8 cellular contexts compared by ENCODE assay signal in genomic region chr4:139266583-139267257, GRCh38. TPM values are rescaled to one million over a fixed set of nuclear protein-coding genes. Genes with fewer than 3 reads are reported as not detected.
A peak's percentile ranks its signal among the peaks of the same experiment; 100 is the strongest.
DNase-seq lines count a peak whose midpoint lies in the region; ATAC-seq, FAIRE-seq and TF ChIP-seq lines count a peak whose summit lies in the region.

No MANE protein-coding gene starts in this region.

- no peak for TF ChIP-seq EP300 in H1 (IDR thresholded peaks at IDR 0.05; ENCODE audit: borderline replicate concordance in 1 of 2, low read depth in 2 of 2, low read length in 2 of 2)

- no peaks in the 10 kb centered on the region for H3K23me2 ChIP-seq in H1 (ENCODE audit: low read depth, low read length)

- CTCF ChIA-PET in H1 (lab: Charles Lee; ENCODE audit: partially characterized antibody) = interaction anchor here (0.7 to 2.3 kb wide), 5 partner anchors 10 to 155 kb away, joined by 3 to 10 read pairs (median 3); partner anchors contain the start of gene MGARP

- H2BK120ac ChIP-seq in H1 (replicated peaks; ENCODE audit: low read depth, low read length) = no peak overlapping the region

- TF ChIP-seq CTCF in H1 (IDR thresholded peaks at IDR 0.05; ENCODE audit: control extremely low read depth in 1 of 3, insufficient read depth in 1 of 3, low read depth in 1 of 3, low read length in 3 of 3) = no peak

- H2BK5ac ChIP-seq in H1 (ENCODE audit: low read depth, low read length) = no peak overlapping the region

- H4K8ac ChIP-seq in H1 (ENCODE audit: extremely low read depth, insufficient read depth, low read length) = no peak overlapping the region

- no peak for TF ChIP-seq RAD21 in H1 (IDR thresholded peaks at IDR 0.05 in 1 of 2, conservative IDR thresholded peaks at IDR 0.05 in 1 of 2; ENCODE audit: low read depth in 2 of 2, low read length in 2 of 2)

- no peak overlapping the region for H3K27ac ChIP-seq in H1 (ENCODE audit: low read depth, low read length)

- no peak overlapping the region for H3K14ac ChIP-seq in H1 (ENCODE audit: insufficient read length)

- DNase-seq in NCI-H526 treated with DMSO at 0.1 percent for 48 hours (lab: John Stamatoyannopoulos, UW) (peak; percentile 37), H1 (ENCODE audit: low read depth in 1 of 2, low spot score in 2 of 2) (no peak), mucosa of gallbladder (ENCODE audit: low spot score) (peak; percentile 71), NCI-H345 treated with DMSO at 0.1 percent for 48 hours (lab: John Stamatoyannopoulos, UW; ENCODE audit: unreplicated experiment) (no peak)
- peak; percentile 86 for DNase-seq in activated CD8-positive, alpha-beta memory T cell treated with anti-CD3 and anti-CD28 coated beads for 24 hours
- DNase-seq in stimulated activated CD8-positive, alpha-beta memory T cell treated with anti-CD3 and anti-CD28 coated beads, Interleukin-7, amount 100 ng/mL, for 24 hours (ENCODE audit: low read depth) = peak; percentile 59

- no peak overlapping the region for H2BK20ac ChIP-seq in H1 (ENCODE audit: low read length)

- H3K18ac ChIP-seq in H1 (ENCODE audit: extremely low read depth, low read length) = no peak overlapping the region

- H2AFZ ChIP-seq in H1 (ENCODE audit: low read length) = 0 out of 2 replicates have a peak overlapping the region, but pooled peaks have one; percentile 67

- H3K9me3 ChIP-seq in H1 (ENCODE audit: insufficient read depth in 2 of 2, low read depth in 1 of 2, low read length in 1 of 2) = no peaks in the 10 kb centered on the region

- ATAC-seq in GM18511 (IDR thresholded peaks at IDR 0.05; ENCODE audit: unreplicated experiment) (peak; percentile 97), HG02870 (IDR thresholded peaks at IDR 0.05; ENCODE audit: unreplicated experiment) (peak; percentile 93)

- no peaks in the 10 kb centered on the region for H3K27me3 ChIP-seq in H1 (replicated peaks in 1 of 4; ENCODE audit: control insufficient read depth in 3 of 4, extremely low read depth in 1 of 4, insufficient read depth in 3 of 4, low read length in 3 of 4)

- peaks cover 0 to 8% (median 2%) of the 10 kb centered on the region in 4 experiments; a peak in 4 of 7 replicates for H3K4me1 ChIP-seq in H1 (replicated peaks in 1 of 4; ENCODE audit: control insufficient read depth in 3 of 4, insufficient read depth in 4 of 4, low read length in 3 of 4)

- no peak overlapping the region for H3K9ac ChIP-seq in H1 (replicated peaks in 1 of 4; ENCODE audit: extremely low read depth in 1 of 4, low read depth in 3 of 4, low read length in 3 of 4)

- no peak for FAIRE-seq in H1 (lab: Jason Lieb, UNC)

- H4K91ac ChIP-seq in H1 (replicated peaks; ENCODE audit: insufficient read length, low read length) = no peak overlapping the region

- H3K56ac ChIP-seq in H1 (replicated peaks; ENCODE audit: insufficient read length, low read depth, low read length) = no peak overlapping the region

- H3K4me3 ChIP-seq in H1 (ENCODE audit: extremely low read depth in 1 of 4, insufficient read depth in 2 of 4, low read depth in 3 of 4, low read length in 4 of 4) = no peak overlapping the region

- H3K36me3 ChIP-seq in H1 (ENCODE audit: control insufficient read depth in 2 of 4, insufficient read depth in 4 of 4, low read length in 3 of 4) = no peaks in the 10 kb centered on the region

- H4K5ac ChIP-seq in H1 (ENCODE audit: insufficient read length, low read depth, low read length) = no peak overlapping the region

- peak overlapping the region in 1 of 2 experiments; percentile 21; a peak in 1 of 4 replicates for H3K4me2 ChIP-seq in H1 (ENCODE audit: insufficient read depth in 1 of 2, low read depth in 2 of 2, low read length in 2 of 2)

- H3K79me1 ChIP-seq in H1 (ENCODE audit: low read depth, low read length) = no peaks in the 10 kb centered on the region

- H2BK15ac ChIP-seq in H1 (ENCODE audit: low read length) = no peak overlapping the region; the same call in 1 of the 2 replicates

- no peaks in the 10 kb centered on the region for H3K79me2 ChIP-seq in H1 (ENCODE audit: control insufficient read depth in 1 of 2, insufficient read depth in 2 of 2, low read length in 2 of 2)

- POLR2A ChIA-PET in H1 (lab: Charles Lee; ENCODE audit: partially characterized antibody) = no interaction called here

- no peaks in the 10 kb centered on the region for H4K20me1 ChIP-seq in H1 (replicated peaks in 1 of 2; ENCODE audit: control insufficient read depth in 1 of 2, insufficient read depth in 2 of 2, low read length in 2 of 2)

- H2AK5ac ChIP-seq in H1 (ENCODE audit: low read depth, low read length) = no peak overlapping the region

- no peak overlapping the region for H3K4ac ChIP-seq in H1 (replicated peaks; ENCODE audit: insufficient read length, low read depth, low read length)

- no peak overlapping the region for H3K23ac ChIP-seq in H1 (ENCODE audit: insufficient read length)

- no peak overlapping the region for H2BK12ac ChIP-seq in H1 (ENCODE audit: low read depth, low read length)

- no peak for TF ChIP-seq POLR2A in H1 (IDR thresholded peaks at IDR 0.05; ENCODE audit: control extremely low read depth in 1 of 2, low read depth in 2 of 2, low read length in 2 of 2)

- WGBS in H1 (ENCODE audit: extremely low coverage in 1 of 2, insufficient coverage in 1 of 2, insufficient read length in 1 of 2, insufficient replicate concordance in 2 of 2, low coverage in 1 of 2, low lambda C conversion rate in 2 of 2, missing lambda C conversion rate in 1 of 2), 2 experiments = 78% methylated on average over 14 of the region's 14 CpGs; no CpG with 5 or more reads in 1 of the 2 experiments

TF ChIP-seq in H1, 55 proteins besides CTCF, POLR2A, EP300 and RAD21:
- TF ChIP-seq USF2 (IDR thresholded peaks at IDR 0.05; ENCODE audit: low read length) (peak; percentile 18; the same call in 1 of the 2 replicates), EGR1 (IDR thresholded peaks at IDR 0.05; ENCODE audit: borderline replicate concordance, low read depth, low read length) (no peak), POLR2AphosphoS5 (IDR thresholded peaks at IDR 0.05; ENCODE audit: low read depth, low read length) (no peak), CREB1 (IDR thresholded peaks at IDR 0.05) (no peak), CTBP2 (IDR thresholded peaks at IDR 0.05; ENCODE audit: borderline replicate concordance, insufficient read depth, insufficient read length, low read length) (no peak), RNF2 (IDR thresholded peaks at IDR 0.05; ENCODE audit: borderline replicate concordance, low read depth, low read length, missing control alignments, poor library complexity, severe bottlenecking) (no peak)

RNA-seq across cellular contexts. Expression of gene MGARP, which starts 13.3 kb away (rescaled TPM):
- total RNA-seq in H1 (2021; fragmentation: NEBNext Ultra II Directional; extraction: Animal tissue kit (Norgen Biotek cat#: 25700)) = 2.5 and 2.8 TPM in 2 replicates
- 3.9 and 4.5 TPM in 2 replicates for polyA plus RNA-seq in H1 (2011; rRNA removed)
- 8.4 TPM for polyA plus RNA-seq in H1 (2011; cell fraction: cytosol; rRNA removed)
- polyA plus RNA-seq in H1 (2011; cell fraction: nucleus; rRNA removed) = 2.1 TPM
- 4.5 to 6.4 TPM (median 4.9 TPM) in 4 replicates for polyA plus RNA-seq in H1 (2012, experiment 1 of 2)
- polyA plus RNA-seq in H1 (2012, experiment 2 of 2) = 1.5 TPM
- 2.3 TPM for polyA plus RNA-seq in H1 (2013, experiment 1 of 2)
- 2.6 TPM for polyA plus RNA-seq in H1 (2013, experiment 2 of 2)
- 1.7 TPM in 2 replicates for polyA minus RNA-seq in H1 (2011; rRNA and poly(A)+ RNA removed)
- polyA minus RNA-seq in H1 (2011; cell fraction: cytosol; rRNA and poly(A)+ RNA removed) = 1.5 TPM
- polyA minus RNA-seq in H1 (2011; cell fraction: nucleus; rRNA and poly(A)+ RNA removed) = 1.2 TPM
- 0.81 TPM for total RNA-seq in mucosa of gallbladder

RNA-seq across cellular contexts. Expression of gene NAA15, which starts 34.6 kb away (rescaled TPM):
- total RNA-seq in H1 (2021; fragmentation: NEBNext Ultra II Directional; extraction: Animal tissue kit (Norgen Biotek cat#: 25700)) = 119 and 124 TPM in 2 replicates
- polyA plus RNA-seq in H1 (2011; rRNA removed) = 5.1 and 9.7 TPM in 2 replicates
- 15.4 TPM for polyA plus RNA-seq in H1 (2011; cell fraction: cytosol; rRNA removed)
- polyA plus RNA-seq in H1 (2011; cell fraction: nucleus; rRNA removed) = 5.2 TPM
- 30.6 to 63.9 TPM (median 36.6 TPM) in 4 replicates for polyA plus RNA-seq in H1 (2012, experiment 1 of 2)
- 2.9 TPM for polyA plus RNA-seq in H1 (2012, experiment 2 of 2)
- 42.5 TPM for polyA plus RNA-seq in H1 (2013, experiment 1 of 2)
- 42.0 TPM for polyA plus RNA-seq in H1 (2013, experiment 2 of 2)
- 35.3 and 54.9 TPM in 2 replicates for polyA minus RNA-seq in H1 (2011; rRNA and poly(A)+ RNA removed)
- polyA minus RNA-seq in H1 (2011; cell fraction: cytosol; rRNA and poly(A)+ RNA removed) = 29.1 TPM
- 59.5 TPM for polyA minus RNA-seq in H1 (2011; cell fraction: nucleus; rRNA and poly(A)+ RNA removed)
- 26.0 TPM for total RNA-seq in mucosa of gallbladder

RNA-seq across cellular contexts. Expression of gene NDUFC1, which starts 35.6 kb away (rescaled TPM):
- 54.5 and 62.0 TPM in 2 replicates for total RNA-seq in H1 (2021; fragmentation: NEBNext Ultra II Directional; extraction: Animal tissue kit (Norgen Biotek cat#: 25700))
- polyA plus RNA-seq in H1 (2011; rRNA removed) = 41.9 and 48.4 TPM in 2 replicates
- 45.9 TPM for polyA plus RNA-seq in H1 (2011; cell fraction: cytosol; rRNA removed)
- polyA plus RNA-seq in H1 (2011; cell fraction: nucleus; rRNA removed) = 33.1 TPM
- 51.2 to 74.8 TPM (median 61.0 TPM) in 4 replicates for polyA plus RNA-seq in H1 (2012, experiment 1 of 2)
- 31.1 TPM for polyA plus RNA-seq in H1 (2012, experiment 2 of 2)
- 151 TPM for polyA plus RNA-seq in H1 (2013, experiment 1 of 2)
- 155 TPM for polyA plus RNA-seq in H1 (2013, experiment 2 of 2)
- polyA minus RNA-seq in H1 (2011; rRNA and poly(A)+ RNA removed) = 6.2 and 6.9 TPM in 2 replicates
- 18.2 TPM for polyA minus RNA-seq in H1 (2011; cell fraction: cytosol; rRNA and poly(A)+ RNA removed)
- polyA minus RNA-seq in H1 (2011; cell fraction: nucleus; rRNA and poly(A)+ RNA removed) = 14.9 TPM
- 69.4 TPM for total RNA-seq in mucosa of gallbladder

Comparison
In these comparisons a context has a peak if more than half of its experiments do, and no peak if none do; other contexts are left out.
1. DNase-seq: peak in NCI-H526 treated with DMSO at 0.1 percent for 48 hours (single experiment), activated CD8-positive, alpha-beta memory T cell treated with anti-CD3 and anti-CD28 coated beads for 24 hours (single experiment), mucosa of gallbladder (single experiment) and stimulated activated CD8-positive, alpha-beta memory T cell treated with anti-CD3 and anti-CD28 coated beads, Interleukin-7, amount 100 ng/mL, for 24 hours (single experiment); none in H1 (0 of 2) and NCI-H345 treated with DMSO at 0.1 percent for 48 hours (single experiment).